15 cellular contexts compared by ENCODE assay signal in the genomic region with DNA sequence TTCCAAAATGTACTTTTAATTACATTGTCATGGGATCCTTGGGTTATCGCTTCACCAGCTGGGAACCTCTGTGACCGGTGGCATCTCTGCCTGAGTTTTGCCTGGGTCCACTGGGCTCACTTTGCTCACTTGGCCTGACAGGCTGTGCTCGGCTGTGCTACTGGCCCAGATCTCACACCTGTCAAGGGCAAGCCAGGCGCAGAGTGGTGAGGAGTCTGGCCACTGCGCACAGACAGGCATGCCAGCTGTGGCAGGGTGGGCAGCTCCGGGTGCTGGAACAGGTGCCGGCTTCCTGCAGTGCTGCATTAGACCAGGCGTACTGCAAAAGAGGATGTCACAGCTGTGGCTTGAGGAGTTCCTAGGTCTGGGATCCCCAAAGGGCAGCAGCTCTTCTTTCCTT.
DNase-seq lines count a peak whose midpoint lies in the region; ATAC-seq, FAIRE-seq and TF ChIP-seq lines count a peak whose summit lies in the region.
"Had no signal": no experiment of that assay in that cellular context is flagged by ENCODE, and none has a peak within 500 bp of the region (broad histone marks: within the 10 kb centered on the region; RNA-seq: fewer than 3 reads in every experiment).

No MANE protein-coding gene starts in this region.

- WGBS in HepG2 (ENCODE audit: low lambda C conversion rate): 72% methylated on average over 2 of the region's 8 CpGs
- 91% methylated on average over 3 of the region's 8 CpGs for WGBS in right lobe of liver (ENCODE audit: insufficient coverage, low coverage, low lambda C conversion rate, missing lambda C conversion rate)
- WGBS in neuronal stem cell (ENCODE audit: extremely low coverage in 2 of 2, insufficient read length in 2 of 2, insufficient replicate concordance in 1 of 2), 2 donors: no CpG with 5 or more reads among the region's 8 CpGs

- H3K9me3 ChIP-seq in HepG2 (ENCODE audit: low read length) (no peaks in the 10 kb centered on the region), right lobe of liver (no peaks in the 10 kb centered on the region), kidney (ENCODE audit: control insufficient read depth in 1 of 2, low read length in 2 of 2) (peaks cover 0 to 3% of the 10 kb centered on the region in 2 donors), neuronal stem cell (replicated peaks in 1 of 2; ENCODE audit: control insufficient read depth in 2 of 2, insufficient read depth in 1 of 2, low read depth in 1 of 2, low read length in 2 of 2) (no peaks in the 10 kb centered on the region)
- H3K9me3 ChIP-seq: BLaER1, Caco-2 had no signal

- in situ Hi-C loops in HepG2 (cut with HindIII; ENCODE audit: extremely low pct_ligation_motif_present, low pct_unique_long_range_greater_than_20kb): no loop called here

- H2BK5ac ChIP-seq in neuronal stem cell (ENCODE audit: low read length): no peak overlapping the region

- H3K27ac ChIP-seq in HepG2 (ENCODE audit: extremely low read length, insufficient read depth, low read length): no peak overlapping the region
- no peak overlapping the region for H3K27ac ChIP-seq in right lobe of liver
- H3K27ac ChIP-seq in kidney (ENCODE audit: low read depth in 2 of 2, low read length in 2 of 2): no peak overlapping the region
- H3K27ac ChIP-seq in neuronal stem cell (replicated peaks; ENCODE audit: low read length): no peak overlapping the region
- H3K27ac ChIP-seq: 22Rv1, BLaER1 had no signal

- POLR2A ChIA-PET in HepG2 (lab: Yijun Ruan, JAX): no interaction called here

- no peak overlapping the region for H3K4me2 ChIP-seq in HepG2 (ENCODE audit: low read depth, low read length)
- H3K4me2 ChIP-seq in neuronal stem cell (ENCODE audit: insufficient read depth, low read length, poor library complexity, severe bottlenecking): no peak overlapping the region
- H3K4me2 ChIP-seq: BLaER1 had no signal

- intact Hi-C loops in HepG2 (cut with micrococcal nuclease; ENCODE audit: unreplicated experiment) (no loop called here), right lobe of liver (cut with DNase I) (no loop called here), kidney (cut with DNase I) (no loop called here)

- H4K91ac ChIP-seq in neuronal stem cell (ENCODE audit: low read depth, low read length, poor library complexity): no peak overlapping the region

- no peak for TF ChIP-seq CTCF in HepG2 (CRISPR knock-in tag; IDR thresholded peaks at IDR 0.05)
- TF ChIP-seq CTCF in right lobe of liver (IDR thresholded peaks at IDR 0.05): no peak
- no peak for TF ChIP-seq CTCF in kidney (IDR thresholded peaks at IDR 0.05; ENCODE audit: borderline replicate concordance, extremely low read depth, insufficient read depth)

- no TSS peak for BruUV-seq in HepG2 (replicated peaks; lab: Mats Ljungman, UMichigan)

- no peaks in the 10 kb centered on the region for H3K79me1 ChIP-seq in neuronal stem cell (ENCODE audit: low read depth, low read length)

- CTCF ChIA-PET in HepG2 (lab: Yijun Ruan, JAX; ENCODE audit: low intra/inter-chr PET ratio, low total read pairs): no interaction called here

- H3K4me1 ChIP-seq in HepG2 (ENCODE audit: insufficient read depth, low read length): no peaks in the 10 kb centered on the region
- H3K4me1 ChIP-seq in right lobe of liver: peaks cover 0 to 5% (median 0%) of the 10 kb centered on the region in 4 donors
- H3K4me1 ChIP-seq in kidney (ENCODE audit: control insufficient read depth in 1 of 2, insufficient read depth in 1 of 2, low read depth in 1 of 2, low read length in 2 of 2): no peaks in the 10 kb centered on the region
- no peaks in the 10 kb centered on the region for H3K4me1 ChIP-seq in neuronal stem cell (ENCODE audit: control insufficient read depth in 2 of 2, insufficient read depth in 1 of 2, low read depth in 1 of 2, low read length in 2 of 2)
- H3K4me1 ChIP-seq: BLaER1, Caco-2 had no signal

- no peak overlapping the region for H3K4ac ChIP-seq in neuronal stem cell (ENCODE audit: low read length)

- TF ChIP-seq RAD21 in HepG2 (CRISPR knock-in tag; IDR thresholded peaks at IDR 0.05): no peak

- H3K18ac ChIP-seq in neuronal stem cell (ENCODE audit: low read length): peak overlapping the region; percentile 20

- H2BK15ac ChIP-seq in neuronal stem cell (ENCODE audit: low read length): no peak overlapping the region

- H3K79me2 ChIP-seq in HepG2 (ENCODE audit: insufficient read depth, low read length): no peaks in the 10 kb centered on the region

- no peak overlapping the region for H3K23ac ChIP-seq in neuronal stem cell (ENCODE audit: low read depth, low read length, poor library complexity)

- no peak overlapping the region for H3K9ac ChIP-seq in HepG2 (ENCODE audit: insufficient read depth, low read depth, low read length)
- no peak overlapping the region for H3K9ac ChIP-seq in kidney (ENCODE audit: low read length in 2 of 2)
- H3K9ac ChIP-seq in neuronal stem cell (ENCODE audit: low read depth, low read length, poor library complexity): no peak overlapping the region
- H3K9ac ChIP-seq: BLaER1 had no signal

- ATAC-seq in HepG2: peak; percentile 27; the same call in 2 of the 3 replicates
- ATAC-seq in right lobe of liver: no peak
- ATAC-seq in GM18907 (IDR thresholded peaks at IDR 0.05; ENCODE audit: unreplicated experiment): no peak
- no peak for ATAC-seq in HG03342 (IDR thresholded peaks at IDR 0.05; ENCODE audit: unreplicated experiment)
- no peak for ATAC-seq in GM21526 (IDR thresholded peaks at IDR 0.05; ENCODE audit: low FRiP score, unreplicated experiment)
- no peak for ATAC-seq in HG03469 (IDR thresholded peaks at IDR 0.05; ENCODE audit: unreplicated experiment)

- H3K4me3 ChIP-seq in HepG2 (replicated peaks in 1 of 3; ENCODE audit: insufficient read depth in 1 of 3, low read depth in 2 of 3, low read length in 3 of 3) (no peak overlapping the region), right lobe of liver (no peak overlapping the region), kidney (ENCODE audit: low read length in 2 of 2) (no peak overlapping the region), neuronal stem cell (ENCODE audit: low read length in 2 of 2) (no peak overlapping the region)
- H3K4me3 ChIP-seq: BLaER1 had no signal

- H2AK5ac ChIP-seq in neuronal stem cell (ENCODE audit: low read depth, low read length): no peak overlapping the region

- DNase-seq in HepG2 (ENCODE audit: low spot score) (no peak), right lobe of liver (no peak), kidney (peak; percentile 45), neuronal stem cell (ENCODE audit: low spot score) (no peak)
- DNase-seq: AML-193; Caco-2; CD8-positive, alpha-beta memory T cell; GOT3 had no signal

- FAIRE-seq in HepG2 (lab: Jason Lieb, UNC) (no peak), kidney (lab: Jason Lieb, UNC) (no peak)
- FAIRE-seq: GM18507 had no signal

- H3K14ac ChIP-seq in neuronal stem cell (ENCODE audit: low read length): peak overlapping the region; percentile 84

- TF ChIP-seq EP300 in HepG2 (IDR thresholded peaks at IDR 0.05; ENCODE audit: low read depth in 2 of 2, low read length in 2 of 2): no peak
- no peak for TF ChIP-seq EP300 in HepG2 (CRISPR knock-in tag; IDR thresholded peaks at IDR 0.05; ENCODE audit: borderline replicate concordance)

- H4K8ac ChIP-seq in neuronal stem cell (ENCODE audit: low read depth, low read length): no peak overlapping the region

- H2BK12ac ChIP-seq in neuronal stem cell (ENCODE audit: low read length): no peak overlapping the region

- H4K20me1 ChIP-seq in HepG2 (ENCODE audit: insufficient read depth, low read length): no peaks in the 10 kb centered on the region
- H4K20me1 ChIP-seq: BLaER1 had no signal

- H3K27me3 ChIP-seq in HepG2 (ENCODE audit: control insufficient read depth in 1 of 2, insufficient read depth in 2 of 2, low read length in 2 of 2): no peaks in the 10 kb centered on the region; a peak in 1 of 5 replicates
- H3K27me3 ChIP-seq in right lobe of liver: no peaks in the 10 kb centered on the region
- H3K27me3 ChIP-seq in neuronal stem cell (ENCODE audit: control insufficient read depth in 3 of 3, insufficient read depth in 3 of 3, low read depth in 1 of 3, low read length in 3 of 3): no peaks in the 10 kb centered on the region
- H3K27me3 ChIP-seq: BLaER1 had no signal

- no peak overlapping the region for H2AFZ ChIP-seq in HepG2 (ENCODE audit: low read length)
- H2AFZ ChIP-seq in neuronal stem cell (ENCODE audit: low read length): no peak overlapping the region

- no peak for TF ChIP-seq POLR2A in HepG2 (IDR thresholded peaks at IDR 0.05; ENCODE audit: insufficient read depth in 1 of 2, low read depth in 2 of 2, low read length in 2 of 2)
- no peak for TF ChIP-seq POLR2A in right lobe of liver (IDR thresholded peaks at IDR 0.05)

- no peaks in the 10 kb centered on the region for H3K36me3 ChIP-seq in HepG2 (replicated peaks in 1 of 2; ENCODE audit: control insufficient read depth in 1 of 2, insufficient read depth in 2 of 2, low read length in 2 of 2)
- no peaks in the 10 kb centered on the region for H3K36me3 ChIP-seq in right lobe of liver
- no peaks in the 10 kb centered on the region for H3K36me3 ChIP-seq in kidney (ENCODE audit: control insufficient read depth in 1 of 2, insufficient read depth in 2 of 2, low read length in 2 of 2)
- H3K36me3 ChIP-seq in neuronal stem cell (replicated peaks in 1 of 2; ENCODE audit: control insufficient read depth in 2 of 2, insufficient read depth in 2 of 2, low read length in 2 of 2): no peaks in the 10 kb centered on the region
- H3K36me3 ChIP-seq: BLaER1 had no signal

- H2BK120ac ChIP-seq in neuronal stem cell (ENCODE audit: low read depth, low read length): no peak overlapping the region

TF ChIP-seq in HepG2, 621 proteins besides CTCF, POLR2A, EP300 and RAD21 (continues in another document):
- no peak for TF ChIP-seq ZNF83 (CRISPR knock-in tag; IDR thresholded peaks at IDR 0.05; ENCODE audit: borderline replicate concordance)
- TF ChIP-seq SOX6 (IDR thresholded peaks at IDR 0.05): no peak
- TF ChIP-seq SOX6 (CRISPR knock-in tag; IDR thresholded peaks at IDR 0.05): no peak
